Comparison of ENCODE assay signal across 9 cellular contexts in the genomic region with DNA sequence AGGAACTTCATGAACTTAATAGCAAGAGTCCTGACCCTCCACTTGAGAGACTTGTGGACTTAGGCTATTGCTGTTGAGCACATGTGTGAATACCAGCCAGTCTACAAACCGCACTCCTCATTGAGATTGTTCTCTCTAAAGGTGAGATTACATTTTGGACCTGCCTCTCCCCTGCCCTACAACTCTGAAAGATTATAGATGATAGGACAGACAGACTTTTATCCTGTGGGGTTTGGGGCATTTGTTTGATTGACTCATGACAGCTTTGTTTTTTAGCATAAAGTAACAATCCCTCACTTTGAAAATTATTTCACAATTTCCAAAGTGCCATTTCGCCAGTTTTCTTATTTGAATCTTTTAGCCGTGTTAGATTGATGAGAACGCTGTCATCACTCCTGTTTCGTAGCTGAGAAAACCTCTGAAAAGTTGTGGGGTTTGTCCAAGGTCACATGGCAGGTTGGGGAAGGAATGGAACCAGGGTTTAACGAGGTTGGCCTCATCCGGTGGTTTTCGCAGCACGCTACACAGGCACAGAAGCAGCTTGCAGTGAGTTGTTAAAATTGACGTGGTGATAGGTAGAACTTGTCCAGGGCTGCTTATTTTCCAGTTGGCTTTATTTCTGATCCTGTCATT. TPM values are rescaled to one million over a fixed set of nuclear protein-coding genes. Genes with fewer than 3 reads are reported as not detected.
DNase-seq lines count a peak whose midpoint lies in the region; ATAC-seq and TF ChIP-seq lines count a peak whose summit lies in the region.
"Had no signal": no experiment of that assay in that cellular context is flagged by ENCODE, and none has a peak within 500 bp of the region (broad histone marks: within the 10 kb centered on the region; RNA-seq: fewer than 3 reads in every experiment).

No MANE protein-coding gene starts in this region.

- no peak overlapping the region for H3K27ac ChIP-seq in RWPE1
- H3K27ac ChIP-seq: epithelial cell of prostate had no signal

- H3K9me3 Mint-ChIP-seq in T-cell (no peaks in the 10 kb centered on the region), brain (peaks cover 0 to 2% (median 0%) of the 10 kb centered on the region in 5 experiments)

- CTCF ChIA-PET in GM10248 (lab: Yijun Ruan, JAX) = interaction anchor here (0.8 to 23.2 kb wide), 18 partner anchors 9 to 127 kb away, joined by 3 to 336 read pairs (median 4); no protein-coding TSS in a partner anchor
- CTCF ChIA-PET in T-cell (lab: Charles Lee) = interaction anchor here (0.5 to 9.6 kb wide), 13 partner anchors 9 to 788 kb away, joined by 3 to 143 read pairs (median 4); no protein-coding TSS in a partner anchor
- CTCF ChIA-PET in RWPE1 (lab: Yijun Ruan, JAX) = no interaction called here

- POLR2A ChIA-PET in GM10248 (lab: Yijun Ruan, JAX) = interaction anchor here (1.6 kb wide), 1 partner anchor 185 kb away, joined by 3 read pairs; no protein-coding TSS in a partner anchor
- POLR2A ChIA-PET in T-cell (lab: Charles Lee) = interaction anchor here (0.5 to 3.0 kb wide), 11 partner anchors 14 to 1694 kb away, joined by 3 to 27 read pairs (median 4); no protein-coding TSS in a partner anchor
- POLR2A ChIA-PET in RWPE1 (lab: Yijun Ruan, JAX; ENCODE audit: low non-redundant PET) = no interaction called here

- H3K27me3 Mint-ChIP-seq in T-cell = no peaks in the 10 kb centered on the region
- peaks cover 4% of the 10 kb centered on the region for H3K27me3 Mint-ChIP-seq in brain

- DNase-seq in GM10248 (ENCODE audit: extremely low spot score) (peak; percentile 52), T-cell (peak in 33 of 34 experiments; percentile 65 to 89 (median 77)), RWPE1 (ENCODE audit: low spot score) (no peak), C1 segment of cervical spinal cord (lab: John Stamatoyannopoulos, UW) (no peak), NCI-H446 treated with DMSO at 0.1 percent for 48 hours (lab: John Stamatoyannopoulos, UW) (no peak)
- DNase-seq in stimulated activated CD4-positive, alpha-beta T cell treated with anti-CD3 and anti-CD28 coated beads, Interleukin-15, amount 100 ng/mL, for 48 hours (ENCODE audit: low read depth in 2 of 2) = peak; percentile 70 to 73

- peaks cover 28% of the 10 kb centered on the region for H3K36me3 Mint-ChIP-seq in T-cell
- H3K36me3 Mint-ChIP-seq in brain = peaks cover 12% of the 10 kb centered on the region

- TF ChIP-seq CTCF in GM10248 (IDR thresholded peaks at IDR 0.05; ENCODE audit: control extremely low read depth, extremely low read depth, low read depth, missing control alignments) = no peak
- no peak for TF ChIP-seq CTCF in brain (conservative IDR thresholded peaks at IDR 0.05)
- no peak for TF ChIP-seq CTCF in RWPE1 (conservative IDR thresholded peaks at IDR 0.05; ENCODE audit: low read depth)

- H3K4me1 Mint-ChIP-seq in T-cell = peaks cover 70 to 77% (median 73%) of the 10 kb centered on the region in 3 donors
- peaks cover 62% of the 10 kb centered on the region for H3K4me1 Mint-ChIP-seq in brain

- H3K4me3 Mint-ChIP-seq in T-cell (peak overlapping the region; percentile 87 to 96 (median 90)), brain (no peak overlapping the region)

- peak; percentile 37 for ATAC-seq in HG02763 (IDR thresholded peaks at IDR 0.05; ENCODE audit: unreplicated experiment)
- ATAC-seq in T-cell (replicated peaks in 1 of 4) = peak; percentile 24 to 40 (median 37)

- H3K27ac Mint-ChIP-seq in T-cell (peak overlapping the region; percentile 98 to 100), brain (peak overlapping the region in 4 of 5 experiments; percentile 28 to 60 (median 35))

RNA-seq across cellular contexts. Expression of a gene that starts 0.8 kb away (rescaled TPM):
- 1,000 to 10,000 TPM; 1,049 to 1,157 (median 1,125) TPM for total RNA-seq in T-cell
- 261 TPM for polyA plus RNA-seq in brain (ENCODE audit: insufficient read depth, low read depth, low replicate concordance)

Comparison
In these comparisons a context has a peak if more than half of its experiments do, and no peak if none do; other contexts are left out.
1. DNase-seq: peak in GM10248 (single experiment), T-cell (33 of 34) and stimulated activated CD4-positive, alpha-beta T cell treated with anti-CD3 and anti-CD28 coated beads, Interleukin-15, amount 100 ng/mL, for 48 hours (2 of 2); none in RWPE1 (single experiment), C1 segment of cervical spinal cord (0 of 14) and NCI-H446 treated with DMSO at 0.1 percent for 48 hours (single experiment).
2. H3K4me3 Mint-ChIP-seq: peak in T-cell (3 of 3); none in brain (0 of 5).